Comparison of ENCODE assay signal across 22 cellular contexts in the genomic region with DNA sequence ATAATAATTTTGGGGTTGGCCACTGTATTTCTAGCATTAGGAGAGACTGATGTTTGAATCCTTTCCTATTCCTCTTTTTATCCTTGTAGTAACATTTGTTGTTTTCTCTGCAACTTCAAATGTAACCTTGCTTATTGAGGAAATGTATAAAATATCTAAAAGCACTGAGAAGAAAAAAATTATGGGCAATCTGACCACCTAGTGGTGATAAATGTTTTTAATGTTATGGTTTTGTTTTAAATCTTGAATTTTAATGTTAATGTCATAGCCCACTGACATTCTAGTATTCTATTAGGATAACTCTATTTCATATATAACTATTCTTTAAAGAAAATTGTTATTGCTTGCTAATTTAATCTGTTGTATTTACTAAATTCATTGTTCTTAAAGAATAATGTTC.
DNase-seq lines count a peak whose midpoint lies in the region; ATAC-seq, FAIRE-seq and TF ChIP-seq lines count a peak whose summit lies in the region.
"Had no signal": no experiment of that assay in that cellular context is flagged by ENCODE, and none has a peak within 500 bp of the region (broad histone marks: within the 10 kb centered on the region; RNA-seq: fewer than 3 reads in every experiment).

No MANE protein-coding gene starts in this region.

- H3K27ac Mint-ChIP-seq in activated CD8-positive, alpha-beta T cell treated with anti-CD3 and anti-CD28 coated beads for 36 hours, result no peak overlapping the region
- no peak overlapping the region for H3K27ac Mint-ChIP-seq in activated CD8-positive, alpha-beta T cell treated with anti-CD3 and anti-CD28 coated beads, Interleukin-2, amount 10 ng/mL, durations not matched to agents 7 days and 5 days
- no peak overlapping the region for H3K27ac Mint-ChIP-seq in astrocyte (ENCODE audit: unreplicated experiment)
- no peak overlapping the region for H3K27ac Mint-ChIP-seq in glutamatergic neuron (ENCODE audit: unreplicated experiment)
- no peak overlapping the region for H3K27ac Mint-ChIP-seq in type B pancreatic cell
- H3K27ac Mint-ChIP-seq: CD4-positive, alpha-beta T cell; GM23338 had no signal

- no peak overlapping the region for H3K4me3 ChIP-seq in astrocyte (ENCODE audit: insufficient read depth, low read depth, low read length)
- H3K4me3 ChIP-seq: GM23338 had no signal

- no peak for DNase-seq in activated CD8-positive, alpha-beta T cell treated with anti-CD3 and anti-CD28 coated beads for 36 hours
- DNase-seq in activated CD8-positive, alpha-beta T cell treated with anti-CD3 and anti-CD28 coated beads, Interleukin-2, amount 10 ng/mL, durations not matched to agents 7 days and 5 days, result no peak
- DNase-seq in astrocyte (ENCODE audit: low read depth), result no peak
- DNase-seq in glutamatergic neuron, result no peak
- DNase-seq in type B pancreatic cell (ENCODE audit: extremely low spot score, unreplicated experiment), result no peak
- DNase-seq in caudate nucleus (lab: John Stamatoyannopoulos, UW), result no peak
- DNase-seq: 8988T; BE2C; Caco-2; CD4-positive, alpha-beta T cell; DMS153; GF-D8; HCEC 1CT; MM.1S; NCI-H1092; NCI-H2081; NCI-H748 treated with DMSO at 0.1 percent for 48 hours had no signal

- no peak overlapping the region for H3K9ac ChIP-seq in astrocyte (ENCODE audit: low read length)

- H3K9me3 Mint-ChIP-seq in activated CD8-positive, alpha-beta T cell treated with anti-CD3 and anti-CD28 coated beads for 36 hours, result no peaks in the 10 kb centered on the region
- no peaks in the 10 kb centered on the region for H3K9me3 Mint-ChIP-seq in activated CD8-positive, alpha-beta T cell treated with anti-CD3 and anti-CD28 coated beads, Interleukin-2, amount 10 ng/mL, durations not matched to agents 7 days and 5 days (ENCODE audit: insufficient read depth)
- H3K9me3 Mint-ChIP-seq in astrocyte (ENCODE audit: unreplicated experiment), result no peaks in the 10 kb centered on the region
- no peaks in the 10 kb centered on the region for H3K9me3 Mint-ChIP-seq in glutamatergic neuron (ENCODE audit: unreplicated experiment)
- H3K9me3 Mint-ChIP-seq in type B pancreatic cell, result no peaks in the 10 kb centered on the region
- H3K9me3 Mint-ChIP-seq: CD4-positive, alpha-beta T cell; GM23338 had no signal

- no peak overlapping the region for H3K4me3 Mint-ChIP-seq in activated CD8-positive, alpha-beta T cell treated with anti-CD3 and anti-CD28 coated beads for 36 hours
- no peak overlapping the region for H3K4me3 Mint-ChIP-seq in activated CD8-positive, alpha-beta T cell treated with anti-CD3 and anti-CD28 coated beads, Interleukin-2, amount 10 ng/mL, durations not matched to agents 7 days and 5 days
- no peak overlapping the region for H3K4me3 Mint-ChIP-seq in astrocyte (ENCODE audit: unreplicated experiment)
- H3K4me3 Mint-ChIP-seq in glutamatergic neuron (ENCODE audit: unreplicated experiment), result no peak overlapping the region
- no peak overlapping the region for H3K4me3 Mint-ChIP-seq in type B pancreatic cell
- H3K4me3 Mint-ChIP-seq: CD4-positive, alpha-beta T cell; GM23338 had no signal

- no peak for ATAC-seq in activated CD8-positive, alpha-beta T cell treated with anti-CD3 and anti-CD28 coated beads for 36 hours
- ATAC-seq in activated CD8-positive, alpha-beta T cell treated with anti-CD3 and anti-CD28 coated beads, Interleukin-2, amount 10 ng/mL, durations not matched to agents 7 days and 5 days, result no peak
- no peak for ATAC-seq in HG02642 (IDR thresholded peaks at IDR 0.05; ENCODE audit: poor library complexity, unreplicated experiment)
- ATAC-seq in GM18498 (IDR thresholded peaks at IDR 0.05; ENCODE audit: unreplicated experiment), result no peak
- ATAC-seq: GM23338 had no signal

- CTCF ChIA-PET in activated CD8-positive, alpha-beta T cell treated with anti-CD3 and anti-CD28 coated beads for 36 hours (lab: Charles Lee), result interaction anchor here (2.2 kb wide), 1 partner anchor 252 kb away, joined by 7 read pairs; no protein-coding TSS in a partner anchor
- CTCF ChIA-PET in activated CD8-positive, alpha-beta T cell treated with anti-CD3 and anti-CD28 coated beads, Interleukin-2, amount 10 ng/mL, durations not matched to agents 7 days and 5 days (lab: Charles Lee), result interaction anchor here (0.8 to 1.0 kb wide), 2 partner anchors 24 to 252 kb away, joined by 3 read pairs; no protein-coding TSS in a partner anchor

- POLR2A ChIA-PET in activated CD8-positive, alpha-beta T cell treated with anti-CD3 and anti-CD28 coated beads for 36 hours (lab: Charles Lee), result no interaction called here
- POLR2A ChIA-PET in activated CD8-positive, alpha-beta T cell treated with anti-CD3 and anti-CD28 coated beads, Interleukin-2, amount 10 ng/mL, durations not matched to agents 7 days and 5 days (lab: Charles Lee), result no interaction called here

- no peaks in the 10 kb centered on the region for H3K27me3 ChIP-seq in astrocyte (ENCODE audit: insufficient read depth, low read length)
- H3K27me3 ChIP-seq: BE2C had no signal

- no peaks in the 10 kb centered on the region for H3K79me2 ChIP-seq in astrocyte (ENCODE audit: insufficient read depth, low read length)

- peaks cover 24% of the 10 kb centered on the region for H4K20me1 ChIP-seq in astrocyte (ENCODE audit: insufficient read depth, low read length)

- no peak overlapping the region for H2AFZ ChIP-seq in astrocyte (ENCODE audit: low read depth, low read length)
- H2AFZ ChIP-seq: GM23338 had no signal

- TF ChIP-seq CTCF in activated CD8-positive, alpha-beta T cell treated with anti-CD3 and anti-CD28 coated beads for 36 hours (IDR thresholded peaks at IDR 0.05), result peak; percentile 10
- peak; percentile 6 for TF ChIP-seq CTCF in astrocyte (IDR thresholded peaks at IDR 0.05; ENCODE audit: insufficient read depth, low read depth, low read length)
- TF ChIP-seq CTCF in glutamatergic neuron (IDR thresholded peaks at IDR 0.05; ENCODE audit: partially characterized antibody, unreplicated experiment), result peak; percentile 34
- TF ChIP-seq CTCF in type B pancreatic cell (conservative IDR thresholded peaks at IDR 0.05), result peak; percentile 49

- no peaks in the 10 kb centered on the region for H3K9me3 ChIP-seq in astrocyte (ENCODE audit: insufficient read depth, low read depth, low read length)
- H3K9me3 ChIP-seq: BE2C, Caco-2 had no signal

- FAIRE-seq in astrocyte (lab: Jason Lieb, UNC), result no peak
- FAIRE-seq: GM19239 had no signal

- H3K4me2 ChIP-seq in astrocyte (ENCODE audit: low read length), result no peak overlapping the region
- H3K4me2 ChIP-seq: GM23338 had no signal

- peaks cover 17% of the 10 kb centered on the region for H3K4me1 Mint-ChIP-seq in activated CD8-positive, alpha-beta T cell treated with anti-CD3 and anti-CD28 coated beads for 36 hours (ENCODE audit: low read depth)
- H3K4me1 Mint-ChIP-seq in activated CD8-positive, alpha-beta T cell treated with anti-CD3 and anti-CD28 coated beads, Interleukin-2, amount 10 ng/mL, durations not matched to agents 7 days and 5 days (ENCODE audit: low read depth), result no peaks in the 10 kb centered on the region
- H3K4me1 Mint-ChIP-seq in astrocyte (ENCODE audit: low read depth, unreplicated experiment) (no peaks in the 10 kb centered on the region), glutamatergic neuron (ENCODE audit: low read depth, unreplicated experiment) (peaks cover 10% of the 10 kb centered on the region), type B pancreatic cell (ENCODE audit: unreplicated experiment) (peaks cover 3% of the 10 kb centered on the region)
- H3K4me1 Mint-ChIP-seq: GM23338 had no signal

- no peaks in the 10 kb centered on the region for H3K4me1 ChIP-seq in astrocyte (ENCODE audit: insufficient read depth, low read length)
- H3K4me1 ChIP-seq: BE2C, Caco-2 had no signal

- H3K36me3 ChIP-seq in astrocyte (ENCODE audit: insufficient read depth, low read length), result no peaks in the 10 kb centered on the region
- H3K36me3 ChIP-seq: BE2C had no signal

- no peak overlapping the region for H3K27ac ChIP-seq in astrocyte (ENCODE audit: low read depth, low read length)
- H3K27ac ChIP-seq in caudate nucleus (ENCODE audit: low read depth, low read length), result no peak overlapping the region
- H3K27ac ChIP-seq: RWPE1 had no signal

- no peaks in the 10 kb centered on the region for H3K27me3 Mint-ChIP-seq in activated CD8-positive, alpha-beta T cell treated with anti-CD3 and anti-CD28 coated beads for 36 hours
- H3K27me3 Mint-ChIP-seq in activated CD8-positive, alpha-beta T cell treated with anti-CD3 and anti-CD28 coated beads, Interleukin-2, amount 10 ng/mL, durations not matched to agents 7 days and 5 days (ENCODE audit: low read depth), result no peaks in the 10 kb centered on the region
- H3K27me3 Mint-ChIP-seq in astrocyte (ENCODE audit: low read depth, unreplicated experiment) (no peaks in the 10 kb centered on the region), glutamatergic neuron (ENCODE audit: unreplicated experiment) (no peaks in the 10 kb centered on the region), type B pancreatic cell (no peaks in the 10 kb centered on the region)
- H3K27me3 Mint-ChIP-seq: CD4-positive, alpha-beta T cell had no signal

- H3K36me3 Mint-ChIP-seq in activated CD8-positive, alpha-beta T cell treated with anti-CD3 and anti-CD28 coated beads for 36 hours (ENCODE audit: low read depth), result no peaks in the 10 kb centered on the region
- no peaks in the 10 kb centered on the region for H3K36me3 Mint-ChIP-seq in activated CD8-positive, alpha-beta T cell treated with anti-CD3 and anti-CD28 coated beads, Interleukin-2, amount 10 ng/mL, durations not matched to agents 7 days and 5 days (ENCODE audit: low read depth)
- H3K36me3 Mint-ChIP-seq in astrocyte (ENCODE audit: low read depth, unreplicated experiment) (no peaks in the 10 kb centered on the region), glutamatergic neuron (ENCODE audit: unreplicated experiment) (no peaks in the 10 kb centered on the region), type B pancreatic cell (no peaks in the 10 kb centered on the region)

- intact Hi-C loops in activated CD8-positive, alpha-beta T cell treated with anti-CD3 and anti-CD28 coated beads for 36 hours (cut with micrococcal nuclease), result no loop called here
